Comparison of ENCODE assay signal across 8 cellular contexts in genomic region chr17:3668279-3669084, GRCh38. TPM values are rescaled to one million over a fixed set of nuclear protein-coding genes. Genes with fewer than 3 reads are reported as not detected.
DNase-seq lines count a peak whose midpoint lies in the region; ATAC-seq and TF ChIP-seq lines count a peak whose summit lies in the region.

TSS of gene EMC6 (plus strand) at chr17:3668812. CDS start at chr17:3669147, 335 bp downstream.
TSS of gene TAX1BP3 (minus strand) at chr17:3668578. CDS start at chr17:3668526, 52 bp downstream.

- CTCF ChIA-PET in A673 (lab: Charles Lee) = no interaction called here

- BruUV-seq in A673 (replicated peaks; lab: Mats Ljungman, UMichigan) = no TSS peak

- DNase-seq in A673 (ENCODE audit: low spot score) (peak; percentile 98), NCI-H2196 treated with DMSO at 0.1 percent for 48 hours (lab: John Stamatoyannopoulos, UW; ENCODE audit: unreplicated experiment) (peak; percentile 66), breast epithelium (ENCODE audit: low spot score in 2 of 2) (peak; percentile 97 to 98)

- POLR2A ChIA-PET in A673 (lab: Charles Lee; ENCODE audit: low non-redundant PET) = no interaction called here

- H3K4me3 ChIP-seq in A673 (ENCODE audit: low read depth, low read length, poor library complexity, severe bottlenecking) (peak within 1 kb of the TSS; percentile 100), breast epithelium (peak within 1 kb of the TSS; percentile 88 to 98 (median 90)), iPS-18c (ENCODE audit: insufficient read depth, low read depth, low read length) (peak within 1 kb of the TSS; percentile 95), skeletal muscle tissue (ENCODE audit: low read length in 3 of 3) (peak within 1 kb of the TSS; percentile 85 to 96 (median 94))

- peak within 1 kb of the TSS; percentile 89 to 99 (median 97) for H3K9ac ChIP-seq in skeletal muscle tissue (ENCODE audit: low read depth in 1 of 3, low read length in 3 of 3)

- H3K36me3 ChIP-seq in A673 (ENCODE audit: insufficient read depth, low read length, poor library complexity, severe bottlenecking) (peaks cover 10% of the 10 kb centered on the region), breast epithelium (no peaks in the 10 kb centered on the region), skeletal muscle tissue (ENCODE audit: control insufficient read depth in 3 of 3, insufficient read depth in 3 of 3, low read length in 3 of 3) (peaks cover 11 to 17% (median 12%) of the 10 kb centered on the region in 3 donors)

- peak; percentile 37 for TF ChIP-seq POLR2A in breast epithelium (IDR thresholded peaks at IDR 0.05)

- peak; percentile 84 for ATAC-seq in GM18868 (IDR thresholded peaks at IDR 0.05; ENCODE audit: unreplicated experiment)
- ATAC-seq in HG03108 (IDR thresholded peaks at IDR 0.05; ENCODE audit: unreplicated experiment) = peak; percentile 84

- H3K27me3 ChIP-seq in A673 (replicated peaks; ENCODE audit: insufficient read depth, low read depth, low read length, poor library complexity) (no peaks in the 10 kb centered on the region), breast epithelium (no peaks in the 10 kb centered on the region), skeletal muscle tissue (ENCODE audit: control insufficient read depth in 3 of 3, insufficient read depth in 3 of 3, low read length in 3 of 3) (no peaks in the 10 kb centered on the region)

- intact Hi-C loops in A673 (cut with micrococcal nuclease; ENCODE audit: unreplicated experiment) = no loop called here
- intact Hi-C loops in breast epithelium (cut with DNase I; ENCODE audit: low total_unique reads) = no loop called here

- TF ChIP-seq CTCF in A673 (conservative IDR thresholded peaks at IDR 0.05; ENCODE audit: low read depth, low read length) = no peak
- TF ChIP-seq CTCF in VCaP (conservative IDR thresholded peaks at IDR 0.05) = no peak
- no peak for TF ChIP-seq CTCF in breast epithelium (IDR thresholded peaks at IDR 0.05)

- H3K27ac ChIP-seq in A673 (ENCODE audit: low read depth, low read length, poor library complexity, severe bottlenecking) (peak within 1 kb of the TSS; percentile 92), VCaP (peak within 1 kb of the TSS; percentile 98), breast epithelium (peak within 1 kb of the TSS; percentile 97 to 99), skeletal muscle tissue (ENCODE audit: low read depth, low read length) (peak within 1 kb of the TSS; percentile 95)

- no peaks in the 10 kb centered on the region for H3K9me3 ChIP-seq in A673 (ENCODE audit: low read depth, low read length, poor library complexity, severe bottlenecking)
- H3K9me3 ChIP-seq in breast epithelium = no peaks in the 10 kb centered on the region
- H3K9me3 ChIP-seq in iPS-18c (ENCODE audit: control insufficient read depth, insufficient read depth, low read length) = no peaks in the 10 kb centered on the region
- no peaks in the 10 kb centered on the region for H3K9me3 ChIP-seq in skeletal muscle tissue (ENCODE audit: control insufficient read depth in 3 of 3, low read length in 3 of 3)

- H3K4me1 ChIP-seq in A673 (ENCODE audit: insufficient read depth, low read length, poor library complexity, severe bottlenecking) (peaks cover 7% of the 10 kb centered on the region), breast epithelium (peaks cover 3 to 18% of the 10 kb centered on the region in 2 donors), skeletal muscle tissue (ENCODE audit: control insufficient read depth in 3 of 3, insufficient read depth in 3 of 3, low read length in 3 of 3) (peaks cover 31 to 44% (median 35%) of the 10 kb centered on the region in 3 donors)

RNA-seq across cellular contexts. Expression of gene EMC6, which starts in this region (rescaled TPM):
- 68.7 and 70.9 TPM in 2 replicates for total RNA-seq in A673 (2021)
- 10 to 100 TPM; 12.5 to 19.0 (median 15.1) TPM for total RNA-seq in breast epithelium
- total RNA-seq in skeletal muscle tissue = 14.6 TPM

RNA-seq across cellular contexts. Expression of gene TAX1BP3, which starts in this region (rescaled TPM):
- 79.0 and 92.5 TPM in 2 replicates for total RNA-seq in A673 (2021)
- total RNA-seq in breast epithelium = 100 to 1,000 TPM in 2 of 3 donors, 10 to 100 TPM in 1; 79.6 to 134 (median 107) TPM
- total RNA-seq in skeletal muscle tissue = 31.3 TPM

Comparison
In these comparisons a context has a peak if more than half of its experiments do, and no peak if none do; other contexts are left out.
1. Peak in every context shown above with its lines: DNase-seq, ATAC-seq, H3K4me3 ChIP-seq and H3K27ac ChIP-seq.